Comparison of ENCODE assay signal across 17 cellular contexts in the genomic region with DNA sequence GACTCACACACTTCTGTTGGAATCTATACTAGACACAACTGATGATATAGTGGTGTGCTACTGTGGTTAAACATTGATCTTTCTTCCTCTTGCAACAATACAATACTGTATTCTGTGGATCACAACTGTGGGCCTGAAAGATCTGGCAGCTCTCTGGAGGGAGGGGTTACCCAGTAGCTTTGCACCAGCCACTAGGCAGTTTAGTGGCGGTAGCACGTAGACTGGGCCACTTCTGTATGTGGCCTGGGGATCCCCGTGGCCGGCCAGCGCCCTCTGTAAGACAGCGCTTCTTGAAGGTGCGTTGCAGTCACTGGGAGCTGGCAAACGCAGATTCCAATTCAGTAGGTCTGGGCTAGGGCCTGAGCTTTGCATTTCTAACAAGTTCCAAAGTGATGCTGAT.
"Had no signal": no experiment of that assay in that cellular context is flagged by ENCODE, and none has a peak within 500 bp of the region (broad histone marks: within the 10 kb centered on the region; RNA-seq: fewer than 3 reads in every experiment).

No MANE protein-coding gene starts in this region.

- H3K27ac ChIP-seq: ascending aorta, cardiac muscle cell, esophagus squamous epithelium, left ventricle myocardium inferior, stomach had no signal

- H3K36me3 ChIP-seq: ascending aorta, cardiac muscle cell, esophagus squamous epithelium, left ventricle myocardium inferior, stomach had no signal

- FAIRE-seq: small intestine, urothelium cell line had no signal

- H3K27ac Mint-ChIP-seq: activated CD8-positive, alpha-beta T cell treated with anti-CD3 and anti-CD28 coated beads for 36 hours; activated naive CD8-positive, alpha-beta T cell treated with anti-CD3 and anti-CD28 coated beads, Interleukin-2, amount 50 U/mL, for 24 hours; activated T-helper 1 cell treated with anti-CD3 and anti-CD28 coated beads, Interleukin-12 subunit alpha, Interleukin-12 subunit beta, Interleukin-2, Interleukin-4 antibody, amounts not matched to agents 30 ng/mL and 10 ng/mL and 1 ng/mL, durations not matched to agents 14 hours and 24 hours and 36 hours; memory B cell had no signal

- H3K4me1 ChIP-seq: ascending aorta had no signal

- H3K27me3 ChIP-seq: ascending aorta, cardiac muscle cell, esophagus squamous epithelium, stomach had no signal

- DNase-seq: activated CD4-positive, alpha-beta T cell treated with anti-CD3 and anti-CD28 coated beads for 4 hours; activated CD8-positive, alpha-beta memory T cell treated with anti-CD3 and anti-CD28 coated beads, Interleukin-2, amount 50 U/mL, for 4 hours; activated CD8-positive, alpha-beta T cell treated with anti-CD3 and anti-CD28 coated beads for 36 hours; activated naive CD4-positive, alpha-beta T cell treated with Interleukin-2 at 50 U/mL for 16 hours; activated naive CD8-positive, alpha-beta T cell treated with anti-CD3 and anti-CD28 coated beads, Interleukin-2, amount 50 U/mL, for 24 hours; esophagus squamous epithelium; foreskin fibroblast; islet precursor cell; left ventricle myocardium inferior; right cardiac atrium; small intestine; stomach had no signal

- H3K4me3 ChIP-seq: ascending aorta, cardiac muscle cell, esophagus squamous epithelium, left ventricle myocardium inferior, stomach had no signal

- ATAC-seq: activated CD8-positive, alpha-beta T cell treated with anti-CD3 and anti-CD28 coated beads for 36 hours; activated naive CD8-positive, alpha-beta T cell treated with anti-CD3 and anti-CD28 coated beads, Interleukin-2, amount 50 U/mL, for 24 hours; right cardiac atrium had no signal

- H3K27me3 Mint-ChIP-seq: activated CD8-positive, alpha-beta T cell treated with anti-CD3 and anti-CD28 coated beads for 36 hours; activated naive CD8-positive, alpha-beta T cell treated with anti-CD3 and anti-CD28 coated beads, Interleukin-2, amount 50 U/mL, for 24 hours had no signal

- H3K9me3 Mint-ChIP-seq: activated CD8-positive, alpha-beta T cell treated with anti-CD3 and anti-CD28 coated beads for 36 hours; activated naive CD8-positive, alpha-beta T cell treated with anti-CD3 and anti-CD28 coated beads, Interleukin-2, amount 50 U/mL, for 24 hours; activated T-helper 1 cell treated with anti-CD3 and anti-CD28 coated beads, Interleukin-12 subunit alpha, Interleukin-12 subunit beta, Interleukin-2, Interleukin-4 antibody, amounts not matched to agents 30 ng/mL and 10 ng/mL and 1 ng/mL, durations not matched to agents 14 hours and 24 hours and 36 hours; memory B cell had no signal

- H3K9me3 ChIP-seq: ascending aorta, esophagus squamous epithelium, left ventricle myocardium inferior, stomach had no signal

- H3K4me1 Mint-ChIP-seq: activated naive CD8-positive, alpha-beta T cell treated with anti-CD3 and anti-CD28 coated beads, Interleukin-2, amount 50 U/mL, for 24 hours; memory B cell had no signal

- H3K4me3 Mint-ChIP-seq: activated CD8-positive, alpha-beta T cell treated with anti-CD3 and anti-CD28 coated beads for 36 hours; activated naive CD8-positive, alpha-beta T cell treated with anti-CD3 and anti-CD28 coated beads, Interleukin-2, amount 50 U/mL, for 24 hours; activated T-helper 1 cell treated with anti-CD3 and anti-CD28 coated beads, Interleukin-12 subunit alpha, Interleukin-12 subunit beta, Interleukin-2, Interleukin-4 antibody, amounts not matched to agents 30 ng/mL and 10 ng/mL and 1 ng/mL, durations not matched to agents 14 hours and 24 hours and 36 hours; memory B cell had no signal

- H3K36me3 Mint-ChIP-seq: memory B cell had no signal
